In the genomic region with DNA sequence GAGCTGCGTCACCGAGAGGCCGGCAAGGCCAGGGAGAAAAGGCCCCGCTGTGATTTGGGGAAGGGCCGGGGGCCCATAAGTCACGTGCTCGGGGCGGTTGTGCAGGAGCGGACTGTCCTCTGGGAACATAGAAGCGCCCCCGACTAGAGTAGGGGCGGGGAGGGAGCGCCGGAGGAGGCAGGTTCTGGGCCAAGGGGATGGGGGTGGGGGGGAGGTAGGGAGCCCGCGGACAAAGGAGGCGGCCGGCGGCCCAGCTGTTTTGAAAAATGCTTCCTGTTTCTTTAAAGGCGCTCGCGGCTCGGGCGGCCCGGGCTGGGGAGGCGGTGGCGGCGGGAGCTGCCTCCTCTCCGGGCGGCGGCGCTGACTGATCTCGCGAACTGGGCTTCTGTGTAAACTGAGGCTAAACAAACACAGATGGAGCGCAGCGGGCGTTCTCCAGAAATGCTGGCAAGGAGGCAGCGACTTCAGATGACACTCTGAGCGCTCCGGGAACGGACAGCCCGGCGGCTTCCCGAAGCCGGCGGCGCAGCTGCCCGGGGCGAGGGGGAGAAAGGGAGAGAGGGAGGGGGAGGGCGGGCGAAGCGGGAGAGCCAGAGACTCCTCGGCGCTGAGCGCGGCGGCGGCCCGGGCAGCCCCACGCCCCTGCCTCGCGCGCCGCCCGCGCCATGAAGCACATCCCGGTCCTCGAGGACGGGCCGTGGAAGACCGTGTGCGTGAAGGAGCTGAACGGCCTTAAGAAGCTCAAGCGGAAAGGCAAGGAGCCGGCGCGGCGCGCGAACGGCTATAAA, we compare ENCODE assay signal across 8 cellular contexts. TPM values are rescaled to one million over a fixed set of nuclear protein-coding genes. Genes with fewer than 3 reads are reported as not detected.
A peak's percentile ranks its signal among the peaks of the same experiment; 100 is the strongest.
DNase-seq lines count a peak whose midpoint lies in the region; ATAC-seq and TF ChIP-seq lines count a peak whose summit lies in the region.

A gene with protein sequence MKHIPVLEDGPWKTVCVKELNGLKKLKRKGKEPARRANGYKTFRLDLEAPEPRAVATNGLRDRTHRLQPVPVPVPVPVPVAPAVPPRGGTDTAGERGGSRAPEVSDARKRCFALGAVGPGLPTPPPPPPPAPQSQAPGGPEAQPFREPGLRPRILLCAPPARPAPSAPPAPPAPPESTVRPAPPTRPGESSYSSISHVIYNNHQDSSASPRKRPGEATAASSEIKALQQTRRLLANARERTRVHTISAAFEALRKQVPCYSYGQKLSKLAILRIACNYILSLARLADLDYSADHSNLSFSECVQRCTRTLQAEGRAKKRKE (plus strand): TSS at position 467 of the 788 bp plus-strand sequence. CDS start 199 bp downstream, at position 666.

- no peak within 1 kb of the TSS for H3K27ac Mint-ChIP-seq in CD4-positive, alpha-beta T cell

- H3K36me3 Mint-ChIP-seq in CD4-positive, alpha-beta T cell (ENCODE audit: low read depth), result no peaks in the 10 kb centered on the region

- peak within 1 kb of the TSS; percentile 74 for H3K4me3 Mint-ChIP-seq in CD4-positive, alpha-beta T cell

- peaks cover 70% of the 10 kb centered on the region for H3K27me3 ChIP-seq in CD4-positive, alpha-beta T cell (ENCODE audit: control insufficient read depth, insufficient read depth, low read length)
- no peaks in the 10 kb centered on the region for H3K27me3 ChIP-seq in SJCRH30

- H3K4me3 ChIP-seq in SJCRH30, result peak within 1 kb of the TSS; percentile 88
- peak within 1 kb of the TSS; percentile 80 for H3K4me3 ChIP-seq in choroid plexus epithelial cell (ENCODE audit: low read depth, low read length)
- peak within 1 kb of the TSS; percentile 37 to 55 (median 45) for H3K4me3 ChIP-seq in skin epidermis

- H3K9me3 ChIP-seq in CD4-positive, alpha-beta T cell (ENCODE audit: control insufficient read depth, low read length), result no peaks in the 10 kb centered on the region
- H3K9me3 ChIP-seq in SJCRH30 (replicated peaks), result no peaks in the 10 kb centered on the region

- peaks cover 27% of the 10 kb centered on the region for H3K4me1 Mint-ChIP-seq in CD4-positive, alpha-beta T cell (ENCODE audit: low read depth)

- H3K27ac ChIP-seq in CD4-positive, alpha-beta T cell (ENCODE audit: low read depth, low read length), result no peak within 1 kb of the TSS
- H3K27ac ChIP-seq in SJCRH30 (peak within 1 kb of the TSS; percentile 95), skin epidermis (peak within 1 kb of the TSS in 16 of 21 experiments; percentile 1 to 92 (median 42))

- H3K36me3 ChIP-seq in SJCRH30, result peaks cover 30% of the 10 kb centered on the region

- H3K9me3 Mint-ChIP-seq in CD4-positive, alpha-beta T cell, result no peaks in the 10 kb centered on the region

- CTCF ChIA-PET in CD4-positive, alpha-beta T cell (lab: Charles Lee), result interaction anchor here (1.1 kb wide), 1 partner anchor 25 kb away, joined by 3 read pairs; no protein-coding TSS in a partner anchor
- CTCF ChIA-PET in HEK293T (lab: Yijun Ruan, JAX), result interaction anchor here (0.6 to 5.5 kb wide), 5 partner anchors 21 to 60 kb away, joined by 3 to 44 read pairs (median 4); no protein-coding TSS in a partner anchor

- POLR2A ChIA-PET in CD4-positive, alpha-beta T cell (lab: Charles Lee), result no interaction called here
- POLR2A ChIA-PET in HEK293T (lab: Yijun Ruan, JAX), result no interaction called here

- peaks cover 41% of the 10 kb centered on the region for H3K4me1 ChIP-seq in SJCRH30

- no peak for TF ChIP-seq CTCF in CD4-positive, alpha-beta T cell (IDR thresholded peaks at IDR 0.05)
- no peak for TF ChIP-seq CTCF in choroid plexus epithelial cell (conservative IDR thresholded peaks at IDR 0.05; ENCODE audit: low read depth, low read length)

- intact Hi-C loops in CD4-positive, alpha-beta T cell (cut with DNase I, micrococcal nuclease), result loop anchor here in 1 of 2 experiments (5.0 kb wide), 1 partner anchor 324 kb away; no protein-coding TSS in a partner anchor

- DNase-seq in CD4-positive, alpha-beta T cell, result no peak
- DNase-seq in HEK293T (ENCODE audit: extremely low spot score), result peak; percentile 48
- DNase-seq in SJCRH30, result peak; percentile 96 to 97
- DNase-seq in choroid plexus epithelial cell (ENCODE audit: low read depth), result peak; percentile 86
- peak; percentile 30 for DNase-seq in kidney glomerular epithelial cell (lab: John Stamatoyannopoulos, UW)
- no peak for DNase-seq in NCI-H226

- H3K27me3 Mint-ChIP-seq in CD4-positive, alpha-beta T cell, result peaks cover 82% of the 10 kb centered on the region

- ATAC-seq in CD4-positive, alpha-beta T cell (ENCODE audit: poor library complexity), result no peak
- no peak for ATAC-seq in GM18502 (IDR thresholded peaks at IDR 0.05; ENCODE audit: poor library complexity, unreplicated experiment)

TF ChIP-seq in HEK293T, 16 proteins besides CTCF, POLR2A, EP300 and RAD21:
- TF ChIP-seq TARDBP (IDR thresholded peaks at IDR 0.05), result no peak
- no peak for TF ChIP-seq FOXA1 (IDR thresholded peaks at IDR 0.05)
- TF ChIP-seq, protein P1, sequence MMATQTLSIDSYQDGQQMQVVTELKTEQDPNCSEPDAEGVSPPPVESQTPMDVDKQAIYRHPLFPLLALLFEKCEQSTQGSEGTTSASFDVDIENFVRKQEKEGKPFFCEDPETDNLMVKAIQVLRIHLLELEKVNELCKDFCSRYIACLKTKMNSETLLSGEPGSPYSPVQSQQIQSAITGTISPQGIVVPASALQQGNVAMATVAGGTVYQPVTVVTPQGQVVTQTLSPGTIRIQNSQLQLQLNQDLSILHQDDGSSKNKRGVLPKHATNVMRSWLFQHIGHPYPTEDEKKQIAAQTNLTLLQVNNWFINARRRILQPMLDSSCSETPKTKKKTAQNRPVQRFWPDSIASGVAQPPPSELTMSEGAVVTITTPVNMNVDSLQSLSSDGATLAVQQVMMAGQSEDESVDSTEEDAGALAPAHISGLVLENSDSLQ (IDR thresholded peaks at IDR 0.05), result no peak
- no peak for TF ChIP-seq SP1 (IDR thresholded peaks at IDR 0.05)
- TF ChIP-seq BHLHE40 (IDR thresholded peaks at IDR 0.05; ENCODE audit: borderline replicate concordance), result no peak
- TF ChIP-seq SUZ12 (IDR thresholded peaks at IDR 0.05), result no peak
- no peak for TF ChIP-seq FOXK2 (IDR thresholded peaks at IDR 0.05)
- no peak for TF ChIP-seq ELF4 (IDR thresholded peaks at IDR 0.05)
- TF ChIP-seq LEF1 (IDR thresholded peaks at IDR 0.05; ENCODE audit: borderline replicate concordance), result no peak
- TF ChIP-seq FOXM1 (IDR thresholded peaks at IDR 0.05; ENCODE audit: borderline replicate concordance), result no peak
- TF ChIP-seq CTBP1 (IDR thresholded peaks at IDR 0.05; ENCODE audit: borderline replicate concordance), result no peak
- no peak for TF ChIP-seq ARNT (IDR thresholded peaks at IDR 0.05)
- no peak for TF ChIP-seq HDGF (IDR thresholded peaks at IDR 0.05; ENCODE audit: borderline replicate concordance)
- no peak for TF ChIP-seq ZNF384 (IDR thresholded peaks at IDR 0.05)
- no peak for TF ChIP-seq NFRKB (IDR thresholded peaks at IDR 0.05)
- TF ChIP-seq L3MBTL2 (conservative IDR thresholded peaks at IDR 0.05), result no peak
TF ChIP-seq in HEK293T: peak in this region for 0.

RNA-seq across cellular contexts. Expression of the gene that starts here (rescaled TPM):
- not detected for total RNA-seq in CD4-positive, alpha-beta T cell
- 98.9 and 107 TPM in 2 replicates for total RNA-seq in SJCRH30 (2014; rRNA removed; shearing (Covaris generic))

Comparison
In these comparisons a context has a peak if more than half of its experiments do, and no peak if none do; other contexts are left out.
1. RNA of the gene that starts here (total RNA-seq): 98.9 to 107 TPM in SJCRH30; not detected in CD4-positive, alpha-beta T cell; every median in the first group is over 10 times any median in the second.
2. DNase-seq: peak in HEK293T (single experiment), SJCRH30 (2 of 2), choroid plexus epithelial cell (single experiment) and kidney glomerular epithelial cell (single experiment); none in CD4-positive, alpha-beta T cell (0 of 10) and NCI-H226 (single experiment).
3. Peak in every context shown above with its lines, with median percentiles within 50 percentile points of each other: H3K4me3 ChIP-seq.